ENCODE assay signal across 21 cellular contexts in the genomic region with DNA sequence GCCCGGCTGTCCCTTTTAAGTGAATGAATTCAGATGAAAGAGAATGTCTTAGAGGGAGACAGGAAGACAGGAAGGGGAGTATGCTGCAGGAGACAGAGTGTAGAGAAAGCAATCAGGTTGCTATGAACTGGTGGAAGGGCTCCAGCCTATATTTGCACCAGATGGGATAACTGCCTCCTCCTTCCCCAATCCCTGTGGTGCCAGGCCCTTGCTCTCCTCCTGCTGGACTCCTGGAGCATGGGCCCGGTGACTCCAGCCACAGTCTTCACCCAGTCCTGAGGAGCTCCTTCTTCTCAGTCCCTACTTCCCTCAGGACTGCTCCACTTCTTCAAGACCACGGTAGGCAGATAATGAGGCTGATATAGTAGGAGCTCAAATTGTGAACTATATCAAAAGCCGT.
DNase-seq lines count a peak whose midpoint lies in the region; ATAC-seq and TF ChIP-seq lines count a peak whose summit lies in the region.
"Had no signal": no experiment of that assay in that cellular context is flagged by ENCODE, and none has a peak within 500 bp of the region (broad histone marks: within the 10 kb centered on the region; RNA-seq: fewer than 3 reads in every experiment).

No MANE protein-coding gene starts in this region.

- H3K4me3 Mint-ChIP-seq in natural killer cell treated with Interleukin-12 subunit alpha and Interleukin-12 subunit beta and Interleukin-15 and Interleukin-18, amount 100 ng/mL, for 72 hours, result no peak overlapping the region
- H3K4me3 Mint-ChIP-seq: activated naive CD8-positive, alpha-beta T cell treated with anti-CD3 and anti-CD28 coated beads, Interleukin-2, amount 10 ng/mL, durations not matched to agents 7 days and 5 days; activated T-helper 1 cell treated with anti-CD3 and anti-CD28 coated beads, Interleukin-12 subunit alpha, Interleukin-12 subunit beta, Interleukin-2, Interleukin-4 antibody, amounts not matched to agents 30 ng/mL and 10 ng/mL and 1 ng/mL, durations not matched to agents 14 hours and 24 hours and 36 hours; brain; CD14-positive monocyte; T-helper 17 cell had no signal

- peaks cover 0 to 4% of the 10 kb centered on the region in 2 donors for H3K4me1 Mint-ChIP-seq in natural killer cell treated with Interleukin-12 subunit alpha and Interleukin-12 subunit beta and Interleukin-15 and Interleukin-18, amount 100 ng/mL, for 72 hours (ENCODE audit: low read depth in 2 of 2)
- H3K4me1 Mint-ChIP-seq: brain, CD14-positive monocyte had no signal

- H3K4me3 ChIP-seq in epithelial cell of esophagus (ENCODE audit: low read length) (no peak overlapping the region), retinal pigment epithelial cell (ENCODE audit: low read length) (no peak overlapping the region)
- H3K4me3 ChIP-seq: left lung, spleen had no signal

- H3K36me3 Mint-ChIP-seq in natural killer cell treated with Interleukin-12 subunit alpha and Interleukin-12 subunit beta and Interleukin-15 and Interleukin-18, amount 100 ng/mL, for 72 hours, result no peaks in the 10 kb centered on the region
- H3K36me3 Mint-ChIP-seq: brain, CD14-positive monocyte had no signal

- no peak overlapping the region for H3K27ac Mint-ChIP-seq in natural killer cell treated with Interleukin-12 subunit alpha and Interleukin-12 subunit beta and Interleukin-15 and Interleukin-18, amount 100 ng/mL, for 72 hours
- H3K27ac Mint-ChIP-seq: activated naive CD8-positive, alpha-beta T cell treated with anti-CD3 and anti-CD28 coated beads, Interleukin-2, amount 10 ng/mL, durations not matched to agents 7 days and 5 days; activated T-helper 1 cell treated with anti-CD3 and anti-CD28 coated beads, Interleukin-12 subunit alpha, Interleukin-12 subunit beta, Interleukin-2, Interleukin-4 antibody, amounts not matched to agents 30 ng/mL and 10 ng/mL and 1 ng/mL, durations not matched to agents 14 hours and 24 hours and 36 hours; brain; CD14-positive monocyte; T-helper 17 cell had no signal

- H3K27me3 Mint-ChIP-seq in natural killer cell treated with Interleukin-12 subunit alpha and Interleukin-12 subunit beta and Interleukin-15 and Interleukin-18, amount 100 ng/mL, for 72 hours, result peaks cover 0 to 12% of the 10 kb centered on the region in 2 donors
- H3K27me3 Mint-ChIP-seq: brain had no signal

- no peaks in the 10 kb centered on the region for H3K9me3 Mint-ChIP-seq in natural killer cell treated with Interleukin-12 subunit alpha and Interleukin-12 subunit beta and Interleukin-15 and Interleukin-18, amount 100 ng/mL, for 72 hours
- H3K9me3 Mint-ChIP-seq: activated naive CD8-positive, alpha-beta T cell treated with anti-CD3 and anti-CD28 coated beads, Interleukin-2, amount 10 ng/mL, durations not matched to agents 7 days and 5 days; activated T-helper 1 cell treated with anti-CD3 and anti-CD28 coated beads, Interleukin-12 subunit alpha, Interleukin-12 subunit beta, Interleukin-2, Interleukin-4 antibody, amounts not matched to agents 30 ng/mL and 10 ng/mL and 1 ng/mL, durations not matched to agents 14 hours and 24 hours and 36 hours; brain had no signal

- no peak for ATAC-seq in natural killer cell treated with Interleukin-12 subunit alpha and Interleukin-12 subunit beta and Interleukin-15 and Interleukin-18, amount 100 ng/mL, for 72 hours
- no peak for ATAC-seq in GM18498 (IDR thresholded peaks at IDR 0.05; ENCODE audit: unreplicated experiment)
- ATAC-seq: activated CD4-positive, CD25-positive, alpha-beta regulatory T cell treated with anti-CD3 and anti-CD28 coated beads, Interleukin-2, amount 50 U/mL, for 24 hours; left lung; T-helper 17 cell had no signal

- TF ChIP-seq CTCF in epithelial cell of esophagus (IDR thresholded peaks at IDR 0.05; ENCODE audit: insufficient read depth, low read depth, low read length, missing control alignments) (peak; percentile 1), retinal pigment epithelial cell (conservative IDR thresholded peaks at IDR 0.05; ENCODE audit: low read depth, low read length) (peak; percentile 28)

- DNase-seq in NCI-H82 (lab: John Stamatoyannopoulos, UW) (peak; percentile 6), NCI-H82 treated with DMSO at 0.1 percent for 48 hours (lab: John Stamatoyannopoulos, UW; ENCODE audit: unreplicated experiment) (no peak), RPMI7951 (ENCODE audit: low read depth) (peak; percentile 52), epithelial cell of esophagus (ENCODE audit: low read depth) (no peak), retinal pigment epithelial cell (ENCODE audit: low read depth) (no peak), activated gamma-delta T cell (lab: John Stamatoyannopoulos, UW) (no peak)
- DNase-seq in natural killer cell treated with Interleukin-12 subunit alpha and Interleukin-12 subunit beta and Interleukin-15 and Interleukin-18, amount 100 ng/mL, for 72 hours (ENCODE audit: low spot score), result no peak
- DNase-seq: activated naive CD8-positive, alpha-beta T cell treated with anti-CD3 and anti-CD28 coated beads, Interleukin-2, amount 10 ng/mL, durations not matched to agents 7 days and 5 days; cortex of kidney; left lung; NCI-H1105 treated with DMSO at 0.1 percent for 48 hours; NCI-H2107; NCI-H524 treated with DMSO at 0.1 percent for 48 hours; SIG-M5; spleen; T-helper 17 cell had no signal

Comparison
In these comparisons a context has a peak if more than half of its experiments do, and no peak if none do; other contexts are left out.
1. DNase-seq: peak in NCI-H82 (single experiment) and RPMI7951 (single experiment); none in NCI-H82 treated with DMSO at 0.1 percent for 48 hours (single experiment), epithelial cell of esophagus (single experiment), retinal pigment epithelial cell (single experiment), activated gamma-delta T cell (single experiment) and natural killer cell treated with Interleukin-12 subunit alpha and Interleukin-12 subunit beta and Interleukin-15 and Interleukin-18, amount 100 ng/mL, for 72 hours (single experiment).